ENCODE assay signal across 10 cellular contexts in the genomic region with DNA sequence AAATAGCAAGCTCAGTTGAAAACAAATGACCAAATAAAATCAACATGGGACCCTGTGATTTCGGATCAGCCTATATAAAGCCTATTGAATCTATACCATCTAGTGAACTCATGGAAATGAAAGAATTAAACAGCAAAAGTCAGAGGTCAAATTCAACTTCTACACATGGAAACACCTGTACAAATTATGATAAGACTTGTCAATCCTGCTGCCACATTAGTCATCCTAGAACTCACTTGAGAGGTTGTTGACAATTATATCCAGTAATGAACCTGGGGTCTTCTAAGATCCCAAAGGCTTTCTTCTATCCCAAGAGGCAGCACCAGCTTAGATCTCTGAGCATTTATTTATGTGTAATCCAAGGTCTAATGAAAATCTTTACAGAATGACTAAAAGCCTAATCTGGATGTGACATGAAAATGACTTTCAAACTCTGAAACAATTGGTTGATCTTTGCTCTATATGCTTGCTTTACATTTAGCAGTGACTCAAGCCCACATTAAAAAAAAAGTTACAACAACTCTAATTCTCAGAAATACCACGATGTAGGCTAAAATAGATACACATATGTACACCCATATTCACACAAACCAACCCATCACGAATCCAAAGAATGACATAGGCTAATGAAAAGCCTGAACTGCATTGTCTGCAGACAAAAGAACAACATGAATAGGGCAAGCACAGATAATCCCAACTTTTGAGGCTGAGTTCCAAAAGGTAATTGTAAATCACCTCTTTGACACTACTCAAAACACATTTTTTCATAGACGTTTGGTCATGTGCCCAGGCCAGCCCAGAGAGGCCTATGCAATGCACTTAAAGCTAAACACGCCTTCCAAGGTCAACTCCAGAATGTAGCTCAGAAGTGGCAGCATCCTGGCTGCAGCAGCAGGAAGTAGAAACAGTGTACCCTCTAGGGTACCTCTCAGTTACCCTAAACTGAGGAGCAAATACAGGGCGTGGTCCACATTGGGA. TPM values are rescaled to one million over a fixed set of nuclear protein-coding genes. Genes with fewer than 3 reads are reported as not detected.
DNase-seq lines count a peak whose midpoint lies in the region; ATAC-seq, FAIRE-seq and TF ChIP-seq lines count a peak whose summit lies in the region.
"Had no signal": no experiment of that assay in that cellular context is flagged by ENCODE, and none has a peak within 500 bp of the region (broad histone marks: within the 10 kb centered on the region; RNA-seq: fewer than 3 reads in every experiment).

No MANE protein-coding gene starts in this region.

- H3K9me3 Mint-ChIP-seq in Calu3 (ENCODE audit: low read depth, unreplicated experiment): no peaks in the 10 kb centered on the region

- CTCF ChIA-PET in Calu3 (lab: Charles Lee): interaction anchor here (0.9 to 1.0 kb wide), 2 partner anchors 31 to 50 kb away, joined by 3 read pairs; no protein-coding TSS in a partner anchor

- H3K9me3 ChIP-seq in T-helper 17 cell (ENCODE audit: control insufficient read depth, low read length, poor library complexity, severe bottlenecking) (no peaks in the 10 kb centered on the region), keratinocyte (ENCODE audit: control insufficient read depth, low read depth, low read length) (no peaks in the 10 kb centered on the region), SJCRH30 (replicated peaks) (no peaks in the 10 kb centered on the region)
- H3K9me3 ChIP-seq: Caco-2 had no signal

- H3K27ac ChIP-seq in keratinocyte (ENCODE audit: control insufficient read depth, insufficient read depth, low read length): peak overlapping the region; percentile 36
- H3K27ac ChIP-seq in SJCRH30: no peak overlapping the region

- H3K27me3 Mint-ChIP-seq in Calu3 (ENCODE audit: unreplicated experiment): no peaks in the 10 kb centered on the region
- H3K27me3 Mint-ChIP-seq in T-helper 17 cell: no peaks in the 10 kb centered on the region

- H3K27ac Mint-ChIP-seq in Calu3 (ENCODE audit: unreplicated experiment) (peak overlapping the region; percentile 67), T-helper 17 cell (peak overlapping the region; percentile 97)

- TF ChIP-seq CTCF in Calu3 (IDR thresholded peaks at IDR 0.05; ENCODE audit: unreplicated experiment) (no peak), keratinocyte (optimal IDR thresholded peaks at IDR 0.05 in 1 of 3, IDR thresholded peaks at IDR 0.05 in 1 of 3, conservative IDR thresholded peaks at IDR 0.05 in 1 of 3; ENCODE audit: extremely low read depth in 1 of 3, insufficient read depth in 2 of 3, low read length in 3 of 3) (no peak)

- H3K36me3 Mint-ChIP-seq in Calu3 (ENCODE audit: insufficient read depth, unreplicated experiment) (peaks cover 4% of the 10 kb centered on the region), T-helper 17 cell (ENCODE audit: low read depth) (no peaks in the 10 kb centered on the region)

- no peak overlapping the region for H3K9ac ChIP-seq in keratinocyte (ENCODE audit: control insufficient read depth, extremely low read depth, insufficient read depth, low read length)

- peaks cover 0 to 4% of the 10 kb centered on the region in 2 experiments for H3K36me3 ChIP-seq in keratinocyte (ENCODE audit: control insufficient read depth in 2 of 2, extremely low read depth in 1 of 2, insufficient read depth in 2 of 2, low read length in 2 of 2)
- no peaks in the 10 kb centered on the region; the same call in none of the 2 replicates for H3K36me3 ChIP-seq in SJCRH30

- intact Hi-C loops in Calu3 (cut with micrococcal nuclease; ENCODE audit: unreplicated experiment): no loop called here

- no peak for ATAC-seq in T-helper 17 cell
- ATAC-seq in left lobe of liver: no peak
- ATAC-seq in HG03095 (IDR thresholded peaks at IDR 0.05; ENCODE audit: unreplicated experiment): no peak

- H3K27me3 ChIP-seq in keratinocyte (ENCODE audit: control insufficient read depth, extremely low read depth, insufficient read depth, low read length) (no peaks in the 10 kb centered on the region), SJCRH30 (no peaks in the 10 kb centered on the region)

- H3K79me2 ChIP-seq in keratinocyte (ENCODE audit: control insufficient read depth, insufficient read depth, low read length): peaks cover 94% of the 10 kb centered on the region

- peak overlapping the region; percentile 4 for H3K4me3 Mint-ChIP-seq in Calu3 (ENCODE audit: low read depth, unreplicated experiment)
- H3K4me3 Mint-ChIP-seq in T-helper 17 cell: peak overlapping the region; percentile 72

- BruUV-seq in Calu3 (replicated peaks; lab: Mats Ljungman, UMichigan): no TSS peak

- H3K4me1 Mint-ChIP-seq in Calu3 (ENCODE audit: low read depth, unreplicated experiment) (peaks cover 68% of the 10 kb centered on the region), T-helper 17 cell (peaks cover 71% of the 10 kb centered on the region)

- H2AFZ ChIP-seq in keratinocyte (ENCODE audit: control insufficient read depth, low read length): no peak overlapping the region

- peaks cover 4% of the 10 kb centered on the region for H3K9me1 ChIP-seq in keratinocyte (ENCODE audit: control insufficient read depth, extremely low read depth, insufficient read depth, low read length)

- dilution Hi-C loops in keratinocyte (cut with MboI; ENCODE audit: extremely low pct_ligation_motif_present, low sequenced_read_pairs): no loop called here

- DNase-seq in Calu3 (no peak), GM18507 (ENCODE audit: extremely low spot score, insufficient read length, low read depth) (no peak), T-helper 17 cell (no peak), keratinocyte (ENCODE audit: low read depth, low spot score) (no peak), left lobe of liver (ENCODE audit: low spot score) (no peak), SJCRH30 (no peak)
- DNase-seq: Caco-2, head of caudate nucleus had no signal

- no peak overlapping the region for H3K4me3 ChIP-seq in keratinocyte (ENCODE audit: control insufficient read depth in 2 of 3, extremely low read depth in 1 of 3, insufficient read depth in 2 of 3, low read depth in 1 of 3, low read length in 3 of 3)
- H3K4me3 ChIP-seq in SJCRH30: no peak overlapping the region

- H4K20me1 ChIP-seq in keratinocyte (ENCODE audit: control insufficient read depth, extremely low read depth, insufficient read depth, low read length): peaks cover 3% of the 10 kb centered on the region

- peak overlapping the region; percentile 43 for H3K4me2 ChIP-seq in keratinocyte (ENCODE audit: control insufficient read depth, extremely low read depth, insufficient read depth, low read depth, low read length)

- FAIRE-seq in GM18507 (lab: Jason Lieb, UNC) (peak; percentile 38), keratinocyte (lab: Jason Lieb, UNC) (peak; percentile 20)
- FAIRE-seq: colon had no signal

- H3K4me1 ChIP-seq in keratinocyte (ENCODE audit: control insufficient read depth, extremely low read depth, insufficient read depth, low read length): peaks cover 41% of the 10 kb centered on the region
- no peaks in the 10 kb centered on the region for H3K4me1 ChIP-seq in SJCRH30

RNA-seq across cellular contexts. Expression of a gene that starts 59.0 kb away (rescaled TPM):
- total RNA-seq in Calu3 (2022) (124 and 136 TPM in 2 replicates), T-helper 17 cell (10 to 100 TPM; 54.8 to 54.9 TPM), left lobe of liver (0.58 TPM)
- 18.3 to 36.3 TPM (median 34.0 TPM) in 3 replicates for polyA plus RNA-seq in keratinocyte
- polyA plus RNA-seq in keratinocyte (2011; ENCODE audit: low read depth): 57.0 TPM
- polyA plus RNA-seq in keratinocyte (2011; cell fraction: cytosol; rRNA removed): 14.4 and 26.5 TPM in 2 replicates
- polyA plus RNA-seq in keratinocyte (2011; cell fraction: nucleus; rRNA removed): 66.2 and 74.1 TPM in 2 replicates
- polyA plus RNA-seq in keratinocyte (2012; ENCODE audit: low replicate concordance): 17.2 and 26.3 TPM in 2 replicates
- polyA minus RNA-seq in keratinocyte: 18.6 to 45.3 TPM (median 25.7 TPM) in 3 replicates
- 23.8 TPM for polyA minus RNA-seq in keratinocyte (2011; cell fraction: cytosol; rRNA and poly(A)+ RNA removed)
- polyA minus RNA-seq in keratinocyte (2011; cell fraction: nucleus; rRNA and poly(A)+ RNA removed): 42.8 and 66.2 TPM in 2 replicates
- total RNA-seq in SJCRH30 (2014; rRNA removed; shearing (Covaris generic)): 26.1 and 32.8 TPM in 2 replicates

Comparison
In these comparisons a context has a peak if more than half of its experiments do, and no peak if none do; other contexts are left out.
1. RNA of a gene that starts 59.0 kb away (total RNA-seq): 124 to 136 TPM in Calu3, 54.8 to 54.9 TPM in T-helper 17 cell and 26.1 to 32.8 TPM in SJCRH30; 0.58 TPM in left lobe of liver (single experiment); every median in the first group is over 10 times any median in the second.